ENCODE assay signal across 6 cellular contexts in genomic region chr19:16541526-16542044, GRCh38. TPM values are rescaled to one million over a fixed set of nuclear protein-coding genes. Genes with fewer than 3 reads are reported as not detected.
DNase-seq lines count a peak whose midpoint lies in the region; ATAC-seq and TF ChIP-seq lines count a peak whose summit lies in the region.

No MANE protein-coding gene starts in this region.

- peaks cover 0 to 31% (median 7%) of the 10 kb centered on the region in 4 donors for H3K4me1 ChIP-seq in right lobe of liver

- no peaks in the 10 kb centered on the region for H3K9me3 Mint-ChIP-seq in activated T-cell treated with anti-CD3 and anti-CD28 coated beads, Interleukin-2, amount 50 U/mL, for 24 hours
- no peaks in the 10 kb centered on the region for H3K9me3 Mint-ChIP-seq in activated CD8-positive, alpha-beta T cell treated with anti-CD3 and anti-CD28 coated beads for 36 hours

- no peak for TF ChIP-seq CTCF in activated CD8-positive, alpha-beta T cell treated with anti-CD3 and anti-CD28 coated beads for 36 hours (IDR thresholded peaks at IDR 0.05)
- TF ChIP-seq CTCF in right lobe of liver (IDR thresholded peaks at IDR 0.05): no peak

- no peaks in the 10 kb centered on the region for H3K27me3 ChIP-seq in right lobe of liver

- peak overlapping the region; percentile 92 for H3K4me3 Mint-ChIP-seq in activated T-cell treated with anti-CD3 and anti-CD28 coated beads, Interleukin-2, amount 50 U/mL, for 24 hours
- peak overlapping the region; percentile 83 for H3K4me3 Mint-ChIP-seq in activated CD8-positive, alpha-beta T cell treated with anti-CD3 and anti-CD28 coated beads for 36 hours

- H3K36me3 Mint-ChIP-seq in activated T-cell treated with anti-CD3 and anti-CD28 coated beads, Interleukin-2, amount 50 U/mL, for 24 hours (ENCODE audit: low read depth): peaks cover 76% of the 10 kb centered on the region
- H3K36me3 Mint-ChIP-seq in activated CD8-positive, alpha-beta T cell treated with anti-CD3 and anti-CD28 coated beads for 36 hours (ENCODE audit: low read depth): peaks cover 45% of the 10 kb centered on the region

- TF ChIP-seq POLR2A in right lobe of liver (IDR thresholded peaks at IDR 0.05): no peak

- peak overlapping the region; percentile 58 to 89 (median 79) for H3K27ac ChIP-seq in right lobe of liver

- peaks cover 0 to 8% (median 0%) of the 10 kb centered on the region in 4 donors for H3K36me3 ChIP-seq in right lobe of liver

- H3K27ac Mint-ChIP-seq in activated T-cell treated with anti-CD3 and anti-CD28 coated beads, Interleukin-2, amount 50 U/mL, for 24 hours: peak overlapping the region; percentile 92
- H3K27ac Mint-ChIP-seq in activated CD8-positive, alpha-beta T cell treated with anti-CD3 and anti-CD28 coated beads for 36 hours: peak overlapping the region; percentile 66

- H3K9me3 ChIP-seq in right lobe of liver: no peaks in the 10 kb centered on the region

- DNase-seq in activated T-cell treated with anti-CD3 and anti-CD28 coated beads, Interleukin-2, amount 50 U/mL, for 24 hours: no peak
- DNase-seq in activated T-cell treated with anti-CD3 and anti-CD28 coated beads for 4 hours: no peak
- DNase-seq in activated CD8-positive, alpha-beta T cell treated with anti-CD3 and anti-CD28 coated beads for 36 hours: peak; percentile 35
- peak in 1 of 3 donors; percentile 45 for DNase-seq in right lobe of liver
- DNase-seq in MV-4-11 (lab: John Stamatoyannopoulos, UW): no peak
- no peak for DNase-seq in iPS-NIHi11 (ENCODE audit: low spot score)

- H3K27me3 Mint-ChIP-seq in activated T-cell treated with anti-CD3 and anti-CD28 coated beads, Interleukin-2, amount 50 U/mL, for 24 hours: no peaks in the 10 kb centered on the region
- H3K27me3 Mint-ChIP-seq in activated CD8-positive, alpha-beta T cell treated with anti-CD3 and anti-CD28 coated beads for 36 hours: no peaks in the 10 kb centered on the region

- peak overlapping the region; percentile 89 to 100 (median 97) for H3K4me3 ChIP-seq in right lobe of liver

- WGBS in right lobe of liver (ENCODE audit: insufficient coverage, low coverage, low lambda C conversion rate, missing lambda C conversion rate): 1% methylated on average over 15 of the region's 29 CpGs

- intact Hi-C loops in activated CD8-positive, alpha-beta T cell treated with anti-CD3 and anti-CD28 coated beads for 36 hours (cut with micrococcal nuclease): no loop called here
- intact Hi-C loops in right lobe of liver (cut with DNase I): no loop called here

- POLR2A ChIA-PET in activated CD8-positive, alpha-beta T cell treated with anti-CD3 and anti-CD28 coated beads for 36 hours (lab: Charles Lee): interaction anchor here (0.6 to 4.4 kb wide), 9 partner anchors 9 to 694 kb away, joined by 3 to 35 read pairs (median 3); partner anchors contain the start of gene MED26

- no peak for ATAC-seq in activated CD8-positive, alpha-beta T cell treated with anti-CD3 and anti-CD28 coated beads for 36 hours
- ATAC-seq in right lobe of liver: no peak

- H3K4me1 Mint-ChIP-seq in activated T-cell treated with anti-CD3 and anti-CD28 coated beads, Interleukin-2, amount 50 U/mL, for 24 hours (ENCODE audit: low read depth): peaks cover 58% of the 10 kb centered on the region
- peaks cover 48% of the 10 kb centered on the region for H3K4me1 Mint-ChIP-seq in activated CD8-positive, alpha-beta T cell treated with anti-CD3 and anti-CD28 coated beads for 36 hours (ENCODE audit: low read depth)

- CTCF ChIA-PET in activated CD8-positive, alpha-beta T cell treated with anti-CD3 and anti-CD28 coated beads for 36 hours (lab: Charles Lee): no interaction called here

RNA-seq across cellular contexts. Expression of gene CHERP, which starts 0.7 kb away (rescaled TPM):
- total RNA-seq in activated CD8-positive, alpha-beta T cell treated with anti-CD3 and anti-CD28 coated beads for 36 hours: 10 to 100 TPM; 57.5 to 59.6 TPM
- 10 to 100 TPM in 4 of 6 experiments, 1 to 10 TPM in 2; 6.8 to 26.2 (median 20.6) TPM for total RNA-seq in right lobe of liver

RNA-seq across cellular contexts. Expression of gene SLC35E1, which starts 30.6 kb away (rescaled TPM):
- 10 to 100 TPM; 60.1 to 62.4 TPM for total RNA-seq in activated CD8-positive, alpha-beta T cell treated with anti-CD3 and anti-CD28 coated beads for 36 hours
- total RNA-seq in right lobe of liver: 10 to 100 TPM; 17.2 to 27.4 (median 20.1) TPM

RNA-seq across cellular contexts. Expression of gene C19orf44, which starts 45.4 kb away (rescaled TPM):
- total RNA-seq in activated CD8-positive, alpha-beta T cell treated with anti-CD3 and anti-CD28 coated beads for 36 hours: 1 to 10 TPM; 1.9 to 2.3 TPM
- 1 to 10 TPM; 1.8 to 4.3 (median 2.5) TPM for total RNA-seq in right lobe of liver

RNA-seq across cellular contexts. Expression of gene CALR3, which starts 45.6 kb away (rescaled TPM):
- total RNA-seq in activated CD8-positive, alpha-beta T cell treated with anti-CD3 and anti-CD28 coated beads for 36 hours: not detected
- not detected for total RNA-seq in right lobe of liver
